ENCODE assay signal across 22 cellular contexts in genomic region chr2:219527076-219527394, GRCh38. TPM values are rescaled to one million over a fixed set of nuclear protein-coding genes. Genes with fewer than 3 reads are reported as not detected.
DNase-seq lines count a peak whose midpoint lies in the region; ATAC-seq and TF ChIP-seq lines count a peak whose summit lies in the region.
"Had no signal": no experiment of that assay in that cellular context is flagged by ENCODE, and none has a peak within 500 bp of the region (broad histone marks: within the 10 kb centered on the region; RNA-seq: fewer than 3 reads in every experiment).

No MANE protein-coding gene starts in this region.

- H3K4me1 ChIP-seq in endodermal cell (ENCODE audit: control insufficient read depth, insufficient read depth, low read length), result peaks cover 26% of the 10 kb centered on the region

- H3K4me3 Mint-ChIP-seq in Calu3 (ENCODE audit: low read depth, unreplicated experiment), result no peak overlapping the region
- no peak overlapping the region for H3K4me3 Mint-ChIP-seq in endodermal cell
- H3K4me3 Mint-ChIP-seq: activated CD4-positive, alpha-beta T cell treated with anti-CD3 and anti-CD28 coated beads, Interleukin-2, amount 10 ng/mL, durations not matched to agents 7 days and 5 days had no signal

- H3K27me3 Mint-ChIP-seq in Calu3 (ENCODE audit: unreplicated experiment) (peaks cover 77% of the 10 kb centered on the region), endodermal cell (ENCODE audit: insufficient read depth) (peaks cover 57% of the 10 kb centered on the region)

- CTCF ChIA-PET in Calu3 (lab: Charles Lee), result interaction anchor here (1.0 to 4.1 kb wide), 6 partner anchors 10 to 125 kb away, joined by 3 to 74 read pairs (median 6); a partner anchor contains a TSS

- DNase-seq in Calu3, result peak; percentile 34
- peak; percentile 58 for DNase-seq in NCI-H2196 (lab: John Stamatoyannopoulos, UW; ENCODE audit: unreplicated experiment)
- no peak for DNase-seq in endodermal cell
- peak; percentile 62 for DNase-seq in myocyte (ENCODE audit: low read depth)
- no peak for DNase-seq in DMS 273 treated with DMSO at 0.1 percent for 48 hours (lab: John Stamatoyannopoulos, UW)
- no peak for DNase-seq in 8988T
- no peak for DNase-seq in OCI-M2 (lab: John Stamatoyannopoulos, UW; ENCODE audit: unreplicated experiment)
- DNase-seq: activated CD4-positive, alpha-beta T cell treated with anti-CD3 and anti-CD28 coated beads, Interleukin-2, amount 10 ng/mL, durations not matched to agents 7 days and 5 days; activated naive CD4-positive, alpha-beta T cell; GM23248; NCI-H1105 treated with DMSO at 0.1 percent for 48 hours; NCI-H446; ovary; stimulated activated CD4-positive, alpha-beta T cell treated with anti-CD3 and anti-CD28 coated beads, Interleukin-4, amount 100 ng/mL, for 4 hours; stimulated activated CD8-positive, alpha-beta memory T cell treated with anti-CD3 and anti-CD28 coated beads, Interleukin-4, amount 100 ng/mL, for 48 hours had no signal

- H3K27me3 ChIP-seq in endodermal cell (ENCODE audit: control insufficient read depth, insufficient read depth, low read length, poor library complexity, severe bottlenecking), result peaks cover 41% of the 10 kb centered on the region
- H3K27me3 ChIP-seq: ovary had no signal

- H3K27ac Mint-ChIP-seq in Calu3 (ENCODE audit: unreplicated experiment) (no peak overlapping the region), endodermal cell (peak overlapping the region; percentile 13)
- H3K27ac Mint-ChIP-seq: activated CD4-positive, alpha-beta T cell treated with anti-CD3 and anti-CD28 coated beads, Interleukin-2, amount 10 ng/mL, durations not matched to agents 7 days and 5 days had no signal

- TF ChIP-seq CTCF in Calu3 (IDR thresholded peaks at IDR 0.05; ENCODE audit: unreplicated experiment), result no peak
- TF ChIP-seq CTCF in endodermal cell (conservative IDR thresholded peaks at IDR 0.05), result no peak

- no peak overlapping the region for H3K4me3 ChIP-seq in endodermal cell (ENCODE audit: low read length)
- H3K4me3 ChIP-seq: GM23248, hepatocyte, ovary, SJSA1, skin epidermis, thoracic aorta had no signal

- H3K36me3 Mint-ChIP-seq in Calu3 (ENCODE audit: insufficient read depth, unreplicated experiment) (no peaks in the 10 kb centered on the region), endodermal cell (ENCODE audit: low read depth) (no peaks in the 10 kb centered on the region)

- ATAC-seq in HG03280 (IDR thresholded peaks at IDR 0.05; ENCODE audit: unreplicated experiment), result no peak

- H3K36me3 ChIP-seq in endodermal cell (ENCODE audit: control insufficient read depth, insufficient read depth, low read length), result no peaks in the 10 kb centered on the region
- H3K36me3 ChIP-seq: ovary, SJSA1, thoracic aorta had no signal

- 70 to 85% methylated on average over 6 of the region's 6 CpGs for WGBS in endodermal cell (ENCODE audit: insufficient coverage in 1 of 2, insufficient read length in 1 of 2), 2 experiments

- H3K27ac ChIP-seq in endodermal cell (ENCODE audit: low read depth, low read length), result no peak overlapping the region
- H3K27ac ChIP-seq: GM23248, hepatocyte, KMS-11, ovary, SJSA1, skin epidermis, thoracic aorta had no signal

- H3K4me1 Mint-ChIP-seq in Calu3 (ENCODE audit: low read depth, unreplicated experiment) (peaks cover 14% of the 10 kb centered on the region), endodermal cell (peaks cover 31% of the 10 kb centered on the region)
- H3K4me1 Mint-ChIP-seq: activated CD4-positive, alpha-beta T cell treated with anti-CD3 and anti-CD28 coated beads, Interleukin-2, amount 10 ng/mL, durations not matched to agents 7 days and 5 days had no signal

- no peaks in the 10 kb centered on the region for H3K9me3 ChIP-seq in endodermal cell (ENCODE audit: control insufficient read depth, low read length)
- H3K9me3 ChIP-seq: ovary, SJSA1, thoracic aorta had no signal

- no TSS peak for BruUV-seq in Calu3 (replicated peaks; lab: Mats Ljungman, UMichigan)

- H3K9me3 Mint-ChIP-seq in Calu3 (ENCODE audit: low read depth, unreplicated experiment) (no peaks in the 10 kb centered on the region), endodermal cell (no peaks in the 10 kb centered on the region)
- H3K9me3 Mint-ChIP-seq: activated CD4-positive, alpha-beta T cell treated with anti-CD3 and anti-CD28 coated beads, Interleukin-2, amount 10 ng/mL, durations not matched to agents 7 days and 5 days had no signal

- no peak overlapping the region for H3K9ac ChIP-seq in endodermal cell (ENCODE audit: extremely low read depth, low read length, poor library complexity, severe bottlenecking)
- H3K9ac ChIP-seq: GM23248, KMS-11 had no signal

- intact Hi-C loops in Calu3 (cut with micrococcal nuclease; ENCODE audit: unreplicated experiment), result no loop called here

RNA-seq across cellular contexts. Expression of gene ASIC4, which starts 12.8 kb away (rescaled TPM):
- total RNA-seq in Calu3 (2022) (0.17 TPM in 1 of 2 replicates, not detected in the other), endodermal cell (under 1 TPM; 0.29 to 1.00 TPM), myocyte (0.29 and 0.31 TPM in 2 replicates)
- 2.0 TPM for polyA plus RNA-seq in endodermal cell (2013, experiment 1 of 2)
- 1.4 TPM for polyA plus RNA-seq in endodermal cell (2013, experiment 2 of 2)
- 0.20 TPM for polyA plus RNA-seq in myocyte (2012)
- total RNA-seq: activated CD4-positive, alpha-beta T cell treated with anti-CD3 and anti-CD28 coated beads, Interleukin-2, amount 10 ng/mL, durations not matched to agents 7 days and 5 days; hepatocyte; kidney epithelial cell; SJSA1 had no signal
- polyA plus RNA-seq: GM23248, hepatocyte had no signal

RNA-seq across cellular contexts. Expression of gene CHPF, which starts 16.6 kb away (rescaled TPM):
- total RNA-seq in Calu3 (2022) (139 and 141 TPM in 2 replicates), endodermal cell (10 to 100 TPM; 51.2 to 54.0 TPM), myocyte (382 and 388 TPM in 2 replicates)
- polyA plus RNA-seq in endodermal cell (2013, experiment 1 of 2), result 26.1 TPM
- polyA plus RNA-seq in endodermal cell (2013, experiment 2 of 2), result 31.2 TPM
- 301 TPM for polyA plus RNA-seq in myocyte (2012)

RNA-seq across cellular contexts. Expression of gene TMEM198, which starts 16.8 kb away (rescaled TPM):
- total RNA-seq in Calu3 (2022), result 5.2 and 5.9 TPM in 2 replicates
- total RNA-seq in endodermal cell, result 1 to 10 TPM; 2.6 to 3.9 TPM
- 9.6 TPM for polyA plus RNA-seq in endodermal cell (2013, experiment 1 of 2)
- polyA plus RNA-seq in endodermal cell (2013, experiment 2 of 2), result 5.3 TPM
- total RNA-seq in myocyte, result 5.8 and 9.0 TPM in 2 replicates
- 4.5 TPM for polyA plus RNA-seq in myocyte (2012)

RNA-seq across cellular contexts. Expression of gene GMPPA, which starts 28.3 kb away (rescaled TPM):
- total RNA-seq in Calu3 (2022), result 53.0 and 59.4 TPM in 2 replicates
- total RNA-seq in endodermal cell, result 10 to 100 TPM; 36.9 to 38.2 TPM
- 23.4 TPM for polyA plus RNA-seq in endodermal cell (2013, experiment 1 of 2)
- polyA plus RNA-seq in endodermal cell (2013, experiment 2 of 2), result 22.9 TPM
- total RNA-seq in myocyte, result 43.1 and 57.0 TPM in 2 replicates
- polyA plus RNA-seq in myocyte (2012), result 67.7 TPM

RNA-seq across cellular contexts. Expression of gene OBSL1, which starts 44.3 kb away (rescaled TPM):
- total RNA-seq in Calu3 (2022) (65.9 and 76.5 TPM in 2 replicates), endodermal cell (100 to 1,000 TPM; 156 to 162 TPM), myocyte (159 and 173 TPM in 2 replicates)
- polyA plus RNA-seq in endodermal cell (2013, experiment 1 of 2), result 93.4 TPM
- polyA plus RNA-seq in endodermal cell (2013, experiment 2 of 2), result 95.4 TPM
- polyA plus RNA-seq in myocyte (2012), result 139 TPM
- total RNA-seq: activated CD4-positive, alpha-beta T cell treated with anti-CD3 and anti-CD28 coated beads, Interleukin-2, amount 10 ng/mL, durations not matched to agents 7 days and 5 days had no signal

Comparison
In these comparisons a context has a peak if more than half of its experiments do, and no peak if none do; other contexts are left out.
1. DNase-seq: peak in Calu3 (single experiment), NCI-H2196 (single experiment) and myocyte (single experiment); none in endodermal cell (single experiment), DMS 273 treated with DMSO at 0.1 percent for 48 hours (single experiment), 8988T (single experiment) and OCI-M2 (single experiment).